20 cellular contexts compared by ENCODE assay signal in genomic region chr4:168097161-168097560, GRCh38. TPM values are rescaled to one million over a fixed set of nuclear protein-coding genes. Genes with fewer than 3 reads are reported as not detected.
"Had no signal": no experiment of that assay in that cellular context is flagged by ENCODE, and none has a peak within 500 bp of the region (broad histone marks: within the 10 kb centered on the region; RNA-seq: fewer than 3 reads in every experiment).

No MANE protein-coding gene starts in this region.

- H3K4me1 Mint-ChIP-seq: activated CD4-positive, alpha-beta T cell treated with anti-CD3 and anti-CD28 coated beads, Interleukin-2, amount 10 ng/mL, durations not matched to agents 24 days and 14 days; activated naive CD8-positive, alpha-beta T cell treated with anti-CD3 and anti-CD28 coated beads, Interleukin-2, amount 10 ng/mL, durations not matched to agents 7 days and 5 days; activated T-helper 17 cell treated with anti-CD3 and anti-CD28 coated beads, Interleukin-2, amount 50 U/mL, for 72 hours; brain; central memory CD8-positive, alpha-beta T cell; endodermal cell; natural killer cell; stimulated activated memory B cell treated with anti-CD40 and anti-IgM and Interleukin-4, amounts not matched to agents 10 μg/mL and 1 μg/mL and 100 μg/mL, for 72 hours; T-cell had no signal

- H3K4me2 ChIP-seq: smooth muscle cell had no signal

- H3K27ac Mint-ChIP-seq: activated CD4-positive, alpha-beta T cell treated with anti-CD3 and anti-CD28 coated beads, Interleukin-2, amount 10 ng/mL, durations not matched to agents 24 days and 14 days; activated CD8-positive, alpha-beta T cell treated with anti-CD3 and anti-CD28 coated beads for 36 hours; activated naive CD8-positive, alpha-beta T cell treated with anti-CD3 and anti-CD28 coated beads, Interleukin-2, amount 10 ng/mL, durations not matched to agents 7 days and 5 days; activated T-helper 17 cell treated with anti-CD3 and anti-CD28 coated beads, Interleukin-2, amount 50 U/mL, for 72 hours; brain; endodermal cell; natural killer cell; stimulated activated memory B cell treated with anti-CD40 and anti-IgM and Interleukin-4, amounts not matched to agents 10 μg/mL and 1 μg/mL and 100 μg/mL, for 72 hours; T-cell had no signal

- H3K4me3 Mint-ChIP-seq: activated CD4-positive, alpha-beta T cell treated with anti-CD3 and anti-CD28 coated beads, Interleukin-2, amount 10 ng/mL, durations not matched to agents 24 days and 14 days; activated CD8-positive, alpha-beta T cell treated with anti-CD3 and anti-CD28 coated beads for 36 hours; activated naive CD8-positive, alpha-beta T cell treated with anti-CD3 and anti-CD28 coated beads, Interleukin-2, amount 10 ng/mL, durations not matched to agents 7 days and 5 days; activated T-helper 17 cell treated with anti-CD3 and anti-CD28 coated beads, Interleukin-2, amount 50 U/mL, for 72 hours; brain; central memory CD8-positive, alpha-beta T cell; endodermal cell; natural killer cell; stimulated activated memory B cell treated with anti-CD40 and anti-IgM and Interleukin-4, amounts not matched to agents 10 μg/mL and 1 μg/mL and 100 μg/mL, for 72 hours; T-cell had no signal

- H3K9me3 Mint-ChIP-seq: activated CD4-positive, alpha-beta T cell treated with anti-CD3 and anti-CD28 coated beads, Interleukin-2, amount 10 ng/mL, durations not matched to agents 24 days and 14 days; activated CD8-positive, alpha-beta T cell treated with anti-CD3 and anti-CD28 coated beads for 36 hours; activated naive CD8-positive, alpha-beta T cell treated with anti-CD3 and anti-CD28 coated beads, Interleukin-2, amount 10 ng/mL, durations not matched to agents 7 days and 5 days; central memory CD8-positive, alpha-beta T cell; endodermal cell had no signal

- H3K27ac ChIP-seq: colonic mucosa, pancreas, right lobe of liver, thoracic aorta had no signal

- ATAC-seq: activated CD8-positive, alpha-beta T cell treated with anti-CD3 and anti-CD28 coated beads for 36 hours; activated T-helper 17 cell treated with anti-CD3 and anti-CD28 coated beads, Interleukin-2, amount 50 U/mL, for 72 hours; natural killer cell; pancreas; right lobe of liver; stimulated activated memory B cell treated with anti-CD40 and anti-IgM and Interleukin-4, amounts not matched to agents 10 μg/mL and 1 μg/mL and 100 μg/mL, for 72 hours; T-cell had no signal

- H3K9me3 ChIP-seq: colonic mucosa, pancreas, right lobe of liver, thoracic aorta had no signal

- H3K4me1 ChIP-seq: colonic mucosa, pancreas, right lobe of liver had no signal

- H3K36me3 Mint-ChIP-seq: activated naive CD8-positive, alpha-beta T cell treated with anti-CD3 and anti-CD28 coated beads, Interleukin-2, amount 10 ng/mL, durations not matched to agents 7 days and 5 days; brain; natural killer cell; stimulated activated memory B cell treated with anti-CD40 and anti-IgM and Interleukin-4, amounts not matched to agents 10 μg/mL and 1 μg/mL and 100 μg/mL, for 72 hours; T-cell had no signal

- DNase-seq: activated CD4-positive, alpha-beta T cell treated with anti-CD3 and anti-CD28 coated beads, Interleukin-2, amount 10 ng/mL, durations not matched to agents 24 days and 14 days; activated CD8-positive, alpha-beta T cell treated with anti-CD3 and anti-CD28 coated beads for 36 hours; activated naive CD4-positive, alpha-beta T cell treated with Interleukin-2 at 50 U/mL for 16 hours; activated naive CD8-positive, alpha-beta T cell treated with anti-CD3 and anti-CD28 coated beads, Interleukin-2, amount 10 ng/mL, durations not matched to agents 7 days and 5 days; activated T-cell treated with anti-CD3 and anti-CD28 coated beads, Interleukin-2, amount 50 U/mL, for 1 hour; colonic mucosa; endodermal cell; mesendoderm; natural killer cell; pancreas; right lobe of liver; stimulated activated CD4-positive, alpha-beta T cell treated with anti-CD3 and anti-CD28 coated beads, Interleukin-4, amount 100 ng/mL, for 24 hours; T-cell had no signal

- H3K4me3 ChIP-seq: colonic mucosa, pancreas, right lobe of liver, smooth muscle cell, thoracic aorta had no signal

- H3K36me3 ChIP-seq: colonic mucosa, pancreas, right lobe of liver, thoracic aorta had no signal

- H3K27me3 Mint-ChIP-seq: activated CD4-positive, alpha-beta T cell treated with anti-CD3 and anti-CD28 coated beads, Interleukin-2, amount 10 ng/mL, durations not matched to agents 24 days and 14 days; activated CD8-positive, alpha-beta T cell treated with anti-CD3 and anti-CD28 coated beads for 36 hours; activated naive CD8-positive, alpha-beta T cell treated with anti-CD3 and anti-CD28 coated beads, Interleukin-2, amount 10 ng/mL, durations not matched to agents 7 days and 5 days; activated T-helper 17 cell treated with anti-CD3 and anti-CD28 coated beads, Interleukin-2, amount 50 U/mL, for 72 hours; central memory CD8-positive, alpha-beta T cell; stimulated activated memory B cell treated with anti-CD40 and anti-IgM and Interleukin-4, amounts not matched to agents 10 μg/mL and 1 μg/mL and 100 μg/mL, for 72 hours; T-cell had no signal

- H3K27me3 ChIP-seq: colonic mucosa, pancreas, right lobe of liver had no signal

RNA-seq across cellular contexts. Expression of gene ANXA10, which starts 4.8 kb away (rescaled TPM):
- total RNA-seq: activated CD4-positive, alpha-beta T cell treated with anti-CD3 and anti-CD28 coated beads, Interleukin-2, amount 10 ng/mL, durations not matched to agents 24 days and 14 days; activated CD8-positive, alpha-beta T cell treated with anti-CD3 and anti-CD28 coated beads for 36 hours; activated naive CD8-positive, alpha-beta T cell treated with anti-CD3 and anti-CD28 coated beads, Interleukin-2, amount 10 ng/mL, durations not matched to agents 7 days and 5 days; activated T-helper 17 cell treated with anti-CD3 and anti-CD28 coated beads, Interleukin-2, amount 50 U/mL, for 72 hours; endodermal cell; natural killer cell; pulmonary artery endothelial cell; smooth muscle cell; T-cell had no signal
